8 cellular contexts compared by ENCODE assay signal in the genomic region with DNA sequence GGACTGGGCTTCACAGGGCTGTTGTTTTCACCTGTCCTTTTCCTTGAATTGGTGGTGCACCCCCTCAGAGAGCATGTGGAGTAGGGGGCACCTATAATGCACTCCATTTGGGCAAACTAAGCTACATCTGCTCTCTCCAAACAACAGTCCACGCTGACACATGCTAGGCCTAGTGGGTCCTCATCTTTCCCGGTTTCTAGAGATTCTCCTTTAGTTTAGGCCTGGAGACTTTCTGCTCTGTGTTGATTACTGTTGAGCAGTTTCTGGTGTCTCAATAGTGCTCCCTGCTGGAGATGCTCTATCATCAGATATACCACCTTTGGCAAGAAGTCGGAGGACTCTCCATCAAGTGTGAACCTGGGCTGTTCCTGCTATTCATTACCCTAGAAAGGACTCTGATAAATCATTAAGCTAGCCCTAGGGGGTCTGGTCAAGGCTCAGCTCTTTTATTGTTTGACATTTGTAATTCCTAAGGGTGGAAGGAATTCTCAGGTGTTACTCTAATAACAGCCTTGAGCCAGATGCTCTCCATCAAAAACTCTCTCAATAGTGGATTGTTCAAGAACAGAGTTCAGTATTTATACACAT.
DNase-seq lines count a peak whose midpoint lies in the region; ATAC-seq and TF ChIP-seq lines count a peak whose summit lies in the region.

No MANE protein-coding gene starts in this region.

- no peak overlapping the region for H3K4me3 ChIP-seq in AG04449 (ENCODE audit: low read depth, low read length)
- no peak overlapping the region for H3K4me3 ChIP-seq in epithelial cell of esophagus (ENCODE audit: low read length)
- H3K4me3 ChIP-seq in thoracic aorta: no peak overlapping the region

- CTCF ChIA-PET in AG04449 (lab: Yijun Ruan, JAX): interaction anchor here (0.6 to 7.5 kb wide), 59 partner anchors 9 to 1591 kb away, joined by 3 to 108 read pairs (median 5); partner anchors contain the start of gene FYB1

- peak overlapping the region in 1 of 8 donors; percentile 54 for H3K4me3 Mint-ChIP-seq in naive B cell

- POLR2A ChIA-PET in AG04449 (lab: Yijun Ruan, JAX): no interaction called here

- H3K9me3 ChIP-seq in thoracic aorta: no peaks in the 10 kb centered on the region

- H3K36me3 Mint-ChIP-seq in naive B cell: peaks cover 0 to 8% of the 10 kb centered on the region in 2 donors

- H3K9me3 Mint-ChIP-seq in naive B cell: peaks cover 0 to 11% (median 2%) of the 10 kb centered on the region in 7 donors

- DNase-seq in AG04449 (ENCODE audit: low read depth, low spot score) (peak; percentile 9), NCI-H774 (lab: John Stamatoyannopoulos, UW) (peak; percentile 57), epithelial cell of esophagus (ENCODE audit: low read depth) (peak; percentile 83), naive B cell (peak; percentile 53), thoracic aorta (ENCODE audit: low spot score) (no peak)
- peak; percentile 27 to 50 for DNase-seq in activated CD8-positive, alpha-beta memory T cell treated with anti-CD3 and anti-CD28 coated beads for 4 hours (ENCODE audit: low read depth in 2 of 2)

- H3K27me3 ChIP-seq in thoracic aorta (replicated peaks; ENCODE audit: insufficient read depth): no peaks in the 10 kb centered on the region

- H3K4me1 Mint-ChIP-seq in naive B cell: peaks cover 0 to 8% (median 5%) of the 10 kb centered on the region in 3 donors

- peak overlapping the region in 2 of 6 donors; percentile 44 to 60 for H3K27ac Mint-ChIP-seq in naive B cell

- no peak for TF ChIP-seq POLR2A in GM18505 (IDR thresholded peaks at IDR 0.05; ENCODE audit: borderline replicate concordance, extremely low read depth, insufficient read depth, insufficient read length)

- H3K4me1 ChIP-seq in thoracic aorta (ENCODE audit: control insufficient read depth in 1 of 2, low read depth in 2 of 2): no peaks in the 10 kb centered on the region

- no peak overlapping the region for H3K27ac ChIP-seq in thoracic aorta

- ATAC-seq in GM18505 (IDR thresholded peaks at IDR 0.05; ENCODE audit: unreplicated experiment) (peak; percentile 84), HG02973 (IDR thresholded peaks at IDR 0.05; ENCODE audit: unreplicated experiment) (peak; percentile 93), naive B cell (ENCODE audit: low read depth in 2 of 2) (peak; percentile 65 to 95), thoracic aorta (ENCODE audit: insufficient number of reproducible peaks, low FRiP score, low read depth) (peak; percentile 50)

- no peaks in the 10 kb centered on the region for H3K36me3 ChIP-seq in thoracic aorta

- peak; percentile 57 for TF ChIP-seq CTCF in AG04449 (IDR thresholded peaks at IDR 0.05; ENCODE audit: insufficient read depth, low read length, missing control alignments)
- TF ChIP-seq CTCF in epithelial cell of esophagus (IDR thresholded peaks at IDR 0.05; ENCODE audit: insufficient read depth, low read depth, low read length, missing control alignments): peak; percentile 84
- no peak for TF ChIP-seq CTCF in thoracic aorta (IDR thresholded peaks at IDR 0.05)

- H3K27me3 Mint-ChIP-seq in naive B cell: peaks cover 0 to 33% (median 8%) of the 10 kb centered on the region in 3 donors
